ENCODE assay signal across 26 cellular contexts in the genomic region with DNA sequence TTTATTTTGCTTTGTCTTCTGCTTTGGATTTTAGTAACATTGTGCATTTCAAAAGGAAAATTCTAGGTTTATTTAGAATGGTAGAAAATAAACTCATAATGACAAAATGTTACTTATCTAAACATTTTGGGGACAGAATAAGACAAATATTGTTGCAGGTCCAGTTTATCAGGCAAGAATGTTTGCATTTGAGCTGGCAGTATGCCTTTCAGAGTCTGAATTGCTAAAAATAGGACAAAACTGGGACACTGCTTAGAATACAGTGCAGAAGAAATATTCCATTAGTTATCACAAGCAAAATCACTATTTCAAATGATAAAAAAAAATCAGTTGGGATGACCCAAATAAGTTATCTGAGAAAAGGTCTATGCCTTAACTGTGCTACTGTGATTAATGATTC.
"Had no signal": no experiment of that assay in that cellular context is flagged by ENCODE, and none has a peak within 500 bp of the region (broad histone marks: within the 10 kb centered on the region; RNA-seq: fewer than 3 reads in every experiment).

No MANE protein-coding gene starts in this region.

- H2AFZ ChIP-seq: parathyroid adenoma had no signal

- H3K4me3 ChIP-seq: coronary artery, esophagus muscularis mucosa, left lung, mucosa of descending colon, right lobe of liver, suprapubic skin, thyroid gland, vagina had no signal

- DNase-seq: dermis blood vessel endothelial cell; effector memory CD4-positive, alpha-beta T cell; foreskin melanocyte; glutamatergic neuron; hypothalamus; immature natural killer cell; left lung; mesenchymal stem cell; mucosa of descending colon; naive B cell; right lobe of liver; small intestine; stimulated activated CD4-positive, alpha-beta T cell treated with anti-CD3 and anti-CD28 coated beads, Interleukin-15, amount 100 ng/mL, for 24 hours; stimulated activated CD4-positive, alpha-beta T cell treated with anti-CD3 and anti-CD28 coated beads, Interleukin-2, amount 100 ng/mL, for 48 hours; stimulated activated naive B cell treated with anti-CD40 and anti-IgM and Interleukin-4, amounts not matched to agents 10 μg/mL and 1 μg/mL and 100 μg/mL, for 72 hours; thyroid gland; trophoblast cell had no signal

- H3K9me3 ChIP-seq: esophagus muscularis mucosa, mucosa of descending colon, neutrophil, right lobe of liver, suprapubic skin, thyroid gland, vagina had no signal

- FAIRE-seq: endothelial cell of umbilical vein, keratinocyte, small intestine had no signal

- H3K27me3 ChIP-seq: esophagus muscularis mucosa, left lung, neutrophil, right lobe of liver, suprapubic skin, thyroid gland, vagina had no signal

- H3K79me2 ChIP-seq: parathyroid adenoma had no signal

- ATAC-seq: left lung; mucosa of descending colon; natural killer cell treated with Interleukin-12 subunit alpha and Interleukin-12 subunit beta and Interleukin-15 and Interleukin-18, amount 100 ng/mL, for 72 hours; right lobe of liver; stimulated activated naive B cell treated with anti-CD40 and anti-IgM and Interleukin-4, amounts not matched to agents 10 μg/mL and 1 μg/mL and 100 μg/mL, for 72 hours had no signal

- H3K4me1 ChIP-seq: left lung, parathyroid adenoma, right lobe of liver, suprapubic skin, thyroid gland, vagina had no signal

- H3K9ac ChIP-seq: parathyroid adenoma had no signal

- H3K27ac ChIP-seq: coronary artery, esophagus muscularis mucosa, left lung, neutrophil, parathyroid adenoma, right lobe of liver, suprapubic skin, thyroid gland, vagina had no signal

- H3K36me3 ChIP-seq: esophagus muscularis mucosa, left lung, neutrophil, right lobe of liver, suprapubic skin, thyroid gland, vagina had no signal
